ENCODE assay signal across 23 cellular contexts in the genomic region with DNA sequence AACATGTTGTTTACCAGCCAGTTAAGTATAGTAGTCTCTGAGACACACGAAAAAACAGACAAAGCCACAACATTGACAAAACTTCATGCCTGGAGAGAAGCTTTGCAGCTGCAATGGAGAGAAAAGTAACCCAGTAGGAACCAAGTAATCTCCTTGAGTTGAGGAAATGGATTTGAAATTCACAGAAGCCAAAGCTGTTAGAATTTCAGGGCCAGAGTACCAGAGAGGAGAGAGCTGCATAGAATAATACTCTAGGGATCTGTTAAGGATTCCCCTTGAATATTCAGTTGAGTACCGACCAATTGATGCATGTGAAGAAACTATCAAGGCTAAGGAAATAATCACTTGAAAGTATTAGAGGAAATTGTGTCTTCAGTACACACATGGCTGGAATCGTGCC.
"Had no signal": no experiment of that assay in that cellular context is flagged by ENCODE, and none has a peak within 500 bp of the region (broad histone marks: within the 10 kb centered on the region; RNA-seq: fewer than 3 reads in every experiment).

No MANE protein-coding gene starts in this region.

- H3K4me1 Mint-ChIP-seq: naive thymus-derived CD4-positive, alpha-beta T cell; nephron; stimulated activated effector memory CD8-positive, alpha-beta T cell treated with anti-CD3 and anti-CD28 coated beads, Interleukin-12 subunit alpha, Interleukin-12 subunit beta, amount 100 ng/mL, for 72 hours had no signal

- ATAC-seq: effector memory CD8-positive, alpha-beta T cell; left cardiac atrium; left lung; naive thymus-derived CD4-positive, alpha-beta T cell; psoas muscle; right cardiac atrium; stimulated activated effector memory CD8-positive, alpha-beta T cell treated with anti-CD3 and anti-CD28 coated beads, Interleukin-12 subunit alpha, Interleukin-12 subunit beta, amount 100 ng/mL, for 72 hours had no signal

- H3K27me3 Mint-ChIP-seq: effector memory CD8-positive, alpha-beta T cell; naive thymus-derived CD4-positive, alpha-beta T cell; type B pancreatic cell had no signal

- H3K4me3 ChIP-seq: left lung, ovary, psoas muscle, sigmoid colon, stomach, testis, tibial artery had no signal

- H3K36me3 Mint-ChIP-seq: naive thymus-derived CD4-positive, alpha-beta T cell; stimulated activated effector memory CD8-positive, alpha-beta T cell treated with anti-CD3 and anti-CD28 coated beads, Interleukin-12 subunit alpha, Interleukin-12 subunit beta, amount 100 ng/mL, for 72 hours; type B pancreatic cell had no signal

- H3K27me3 ChIP-seq: left lung, ovary, sigmoid colon, stomach, testis, tibial artery had no signal

- H3K27ac Mint-ChIP-seq: effector memory CD8-positive, alpha-beta T cell; naive thymus-derived CD4-positive, alpha-beta T cell; nephron; stimulated activated effector memory CD8-positive, alpha-beta T cell treated with anti-CD3 and anti-CD28 coated beads, Interleukin-12 subunit alpha, Interleukin-12 subunit beta, amount 100 ng/mL, for 72 hours; type B pancreatic cell had no signal

- H3K27ac ChIP-seq: left lung, ovary, psoas muscle, sigmoid colon, stomach, testis, tibial artery had no signal

- H3K4me3 Mint-ChIP-seq: effector memory CD8-positive, alpha-beta T cell; naive thymus-derived CD4-positive, alpha-beta T cell; nephron; stimulated activated effector memory CD8-positive, alpha-beta T cell treated with anti-CD3 and anti-CD28 coated beads, Interleukin-12 subunit alpha, Interleukin-12 subunit beta, amount 100 ng/mL, for 72 hours; type B pancreatic cell had no signal

- H3K4me1 ChIP-seq: left lung, psoas muscle, sigmoid colon, testis, tibial artery had no signal

- H3K9me3 Mint-ChIP-seq: nephron, type B pancreatic cell had no signal

- H3K36me3 ChIP-seq: left lung, ovary, sigmoid colon, stomach, tibial artery had no signal

- DNase-seq: cortex of kidney; effector memory CD8-positive, alpha-beta T cell; head of caudate nucleus; left cardiac atrium; left lung; mesenchymal stem cell; midbrain; naive thymus-derived CD4-positive, alpha-beta T cell; occipital lobe; ovary; posterior cingulate gyrus; psoas muscle; right cardiac atrium; sigmoid colon; stimulated activated CD4-positive, alpha-beta T cell treated with anti-CD3 and anti-CD28 coated beads, Interleukin-2, amount 100 ng/mL, for 24 hours; stimulated activated CD4-positive, alpha-beta T cell treated with anti-CD3 and anti-CD28 coated beads, Interleukin-4, amount 100 ng/mL, for 24 hours; stimulated activated naive CD4-positive, alpha-beta T cell treated with Interleukin-2 at 50 U/mL for 16 hours; stomach; testis; tibial artery had no signal

- H3K9me3 ChIP-seq: left lung, ovary, psoas muscle, sigmoid colon, stomach, testis, tibial artery had no signal
